In the genomic region with DNA sequence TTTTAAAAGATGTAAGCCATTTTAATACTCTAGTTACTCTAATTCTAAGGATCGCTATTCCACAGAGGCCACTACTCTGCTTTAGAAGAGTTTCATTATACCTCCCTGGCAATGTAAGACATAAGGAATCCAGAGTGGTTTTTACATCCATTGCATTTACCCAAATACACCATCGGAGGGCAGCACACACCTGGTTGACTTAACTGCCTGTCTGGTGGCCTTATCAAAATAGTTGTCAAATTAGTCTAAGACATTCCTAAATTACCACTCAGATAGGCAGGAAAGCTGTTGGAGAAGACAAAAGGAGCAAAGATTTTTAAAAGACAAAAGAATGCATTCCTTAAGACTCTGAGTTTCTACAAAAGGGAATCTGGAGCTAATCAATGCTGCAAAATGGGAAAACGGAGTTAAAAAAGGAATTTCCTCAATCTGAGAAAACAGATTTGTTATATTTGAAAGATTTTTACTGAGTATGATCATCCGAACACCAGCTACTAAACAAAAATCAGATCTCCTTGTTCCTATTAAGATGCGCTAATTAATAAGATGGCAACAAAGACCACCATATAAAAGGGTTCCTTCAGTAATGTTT, we compare ENCODE assay signal across 1 cellular context.
TF ChIP-seq lines count a peak whose summit lies in the region.

No MANE protein-coding gene starts in this region.

TF ChIP-seq in H1, 55 proteins besides CTCF, POLR2A, EP300 and RAD21:
- no peak for TF ChIP-seq ASH2L (IDR thresholded peaks at IDR 0.05; ENCODE audit: low read length)
- TF ChIP-seq, protein P1, sequence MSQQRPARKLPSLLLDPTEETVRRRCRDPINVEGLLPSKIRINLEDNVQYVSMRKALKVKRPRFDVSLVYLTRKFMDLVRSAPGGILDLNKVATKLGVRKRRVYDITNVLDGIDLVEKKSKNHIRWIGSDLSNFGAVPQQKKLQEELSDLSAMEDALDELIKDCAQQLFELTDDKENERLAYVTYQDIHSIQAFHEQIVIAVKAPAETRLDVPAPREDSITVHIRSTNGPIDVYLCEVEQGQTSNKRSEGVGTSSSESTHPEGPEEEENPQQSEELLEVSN (IDR thresholded peaks at IDR 0.05), result no peak
- no peak for TF ChIP-seq CREB1 (IDR thresholded peaks at IDR 0.05)
- TF ChIP-seq KDM1A (IDR thresholded peaks at IDR 0.05; ENCODE audit: borderline replicate concordance, low read length), result no peak
- TF ChIP-seq POLR2AphosphoS5 (IDR thresholded peaks at IDR 0.05; ENCODE audit: low read depth, low read length), result no peak
- peak; percentile 28; the same call in 1 of the 2 replicates for TF ChIP-seq YY1 (IDR thresholded peaks at IDR 0.05; ENCODE audit: low read depth, low read length)
- 0 out of 2 replicates have a peak, but pooled peaks have one; percentile 13 for TF ChIP-seq SP1 (IDR thresholded peaks at IDR 0.05; ENCODE audit: low read depth, low read length)
